In the genomic region with DNA sequence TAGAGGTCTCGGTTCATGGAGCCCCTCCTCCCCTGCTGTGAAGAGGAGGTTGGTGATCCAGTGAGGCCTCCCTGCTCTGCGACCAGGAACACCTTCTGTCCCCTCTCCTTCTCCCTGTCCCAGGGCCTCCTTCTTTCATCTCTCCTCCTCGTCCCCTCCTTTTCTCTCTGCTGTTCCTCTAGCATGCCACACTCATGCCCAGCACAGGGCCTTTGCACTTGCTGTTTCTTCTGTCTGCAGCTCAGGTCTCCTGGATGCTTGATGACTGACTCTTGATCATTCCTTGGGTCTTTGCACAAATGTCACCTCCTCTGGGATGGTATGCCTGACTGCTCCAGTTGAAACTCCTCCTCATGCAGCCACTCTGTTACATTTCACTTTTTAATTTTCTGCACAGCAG, we compare ENCODE assay signal across 35 cellular contexts. TPM values are rescaled to one million over a fixed set of nuclear protein-coding genes. Genes with fewer than 3 reads are reported as not detected.
"Had no signal": no experiment of that assay in that cellular context is flagged by ENCODE, and none has a peak within 500 bp of the region (broad histone marks: within the 10 kb centered on the region; RNA-seq: fewer than 3 reads in every experiment).

No MANE protein-coding gene starts in this region.

- DNase-seq: activated effector memory CD4-positive, alpha-beta T cell treated with anti-CD3 and anti-CD28 coated beads, Interleukin-2, amount 50 U/mL, for 16 hours; activated effector memory CD4-positive, alpha-beta T cell treated with Interleukin-2 at 50 U/mL for 16 hours; activated gamma-delta T cell; activated gamma-delta T cell treated with Interleukin-2 at 50 U/mL for 16 hours; activated naive CD4-positive, alpha-beta T cell; activated naive CD4-positive, alpha-beta T cell treated with anti-CD3 and anti-CD28 coated beads for 36 hours; activated naive CD4-positive, alpha-beta T cell treated with anti-CD3 and anti-CD28 coated beads, Interleukin-2, amount 10 ng/mL, durations not matched to agents 7 days and 5 days; activated naive CD4-positive, alpha-beta T cell treated with anti-CD3 and anti-CD28 coated beads, Interleukin-2, amount 50 U/mL, for 16 hours; activated naive CD4-positive, alpha-beta T cell treated with Interleukin-2 at 50 U/mL for 16 hours; activated naive CD8-positive, alpha-beta T cell treated with anti-CD3 and anti-CD28 coated beads for 36 hours; activated naive CD8-positive, alpha-beta T cell treated with anti-CD3 and anti-CD28 coated beads, Interleukin-2, amount 10 ng/mL, durations not matched to agents 7 days and 5 days; activated naive CD8-positive, alpha-beta T cell treated with anti-CD3 and anti-CD28 coated beads, Interleukin-2, amount 50 U/mL, for 24 hours; activated T-cell treated with anti-CD3 and anti-CD28 coated beads, Interleukin-2, amount 50 U/mL, for 1 hour; activated T-cell treated with anti-CD3 and anti-CD28 coated beads, Interleukin-2, amount 50 U/mL, for 24 hours; activated T-cell treated with anti-CD3 and anti-CD28 coated beads, Interleukin-2, amount 50 U/mL, for 4 hours; activated T-cell treated with anti-CD3 and anti-CD28 coated beads, Interleukin-2, amount 50 U/mL, for 48 hours; activated T-cell treated with anti-CD3 and anti-CD28 coated beads, Interleukin-2, amount 50 U/mL, for 72 hours; adrenal gland; amniotic stem cell; amygdala; anterior cingulate cortex; aorta; body of pancreas; brain microvascular endothelial cell; central memory CD4-positive, alpha-beta T cell; cerebellar nuclear complex had no signal

- H3K4me3 ChIP-seq: adrenal gland, ascending aorta, body of pancreas, breast epithelium, cardiac muscle cell had no signal

- H3K36me3 ChIP-seq: adrenal gland, ascending aorta, brain microvascular endothelial cell, breast epithelium, cardiac muscle cell had no signal

- FAIRE-seq: astrocyte, bronchial epithelial cell had no signal

- H3K9me3 ChIP-seq: adrenal gland, ascending aorta, body of pancreas, breast epithelium had no signal

- H3K4me1 ChIP-seq: ascending aorta, breast epithelium had no signal

- H3K27ac ChIP-seq: adrenal gland, ascending aorta, body of pancreas, brain microvascular endothelial cell, breast epithelium, cardiac muscle cell had no signal

- H3K27me3 ChIP-seq: adrenal gland, ascending aorta, body of pancreas, brain microvascular endothelial cell, breast epithelium, cardiac muscle cell had no signal

RNA-seq across cellular contexts. Expression of a gene that starts 23.2 kb away (rescaled TPM):
- total RNA-seq: activated naive CD4-positive, alpha-beta T cell treated with anti-CD3 and anti-CD28 coated beads for 36 hours; activated naive CD4-positive, alpha-beta T cell treated with anti-CD3 and anti-CD28 coated beads, Interleukin-2, amount 50 U/mL, for 72 hours; activated naive CD8-positive, alpha-beta T cell treated with anti-CD3 and anti-CD28 coated beads for 36 hours; activated T-cell treated with anti-CD3 and anti-CD28 coated beads, Interleukin-2, amount 50 U/mL, for 4 hours; activated T-cell treated with anti-CD3 and anti-CD28 coated beads, Interleukin-2, amount 50 U/mL, for 72 hours; activated T-helper 1 cell treated with anti-CD3 and anti-CD28 coated beads, Interleukin-12 subunit alpha, Interleukin-12 subunit beta, Interleukin-2, Interleukin-4 antibody, amounts not matched to agents 30 ng/mL and 10 ng/mL and 1 ng/mL, durations not matched to agents 14 hours and 24 hours and 36 hours; activated T-helper 17 cell treated with anti-CD3 and anti-CD28 coated beads, Interleukin-2, amount 50 U/mL, for 72 hours; activated T-helper 2 cell treated with anti-CD3 and anti-CD28 coated beads, Interferon-gamma antibody, Interleukin-2, Interleukin-4, amounts not matched to agents 10 μg/mL and 5 μg/mL and 100 μg/mL, durations not matched to agents 14 hours and 24 hours and 36 hours; ascending aorta had no signal
